16 cellular contexts compared by ENCODE assay signal in the genomic region with DNA sequence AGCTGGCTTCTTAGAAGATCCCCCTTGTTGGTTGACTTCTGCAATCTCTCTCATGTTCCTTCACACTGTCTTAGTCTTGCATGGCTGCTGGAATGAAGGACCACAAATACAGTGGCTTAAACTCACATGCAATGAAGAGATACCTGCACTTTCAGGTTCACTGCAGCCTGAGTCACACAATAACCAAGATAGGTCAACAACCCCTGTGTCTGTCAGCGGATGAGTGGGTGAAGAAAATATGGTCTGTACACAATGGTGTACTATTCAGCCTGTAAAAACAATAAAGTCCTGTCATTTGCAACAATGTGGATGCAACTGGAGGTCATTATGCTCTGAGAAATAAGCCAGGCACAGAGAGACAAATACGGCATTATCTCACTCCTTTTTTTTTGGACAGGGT.
A peak's percentile ranks its signal among the peaks of the same experiment; 100 is the strongest.
DNase-seq lines count a peak whose midpoint lies in the region; ATAC-seq lines count a peak whose summit lies in the region.
"Had no signal": no experiment of that assay in that cellular context is flagged by ENCODE, and none has a peak within 500 bp of the region (broad histone marks: within the 10 kb centered on the region; RNA-seq: fewer than 3 reads in every experiment).

No MANE protein-coding gene starts in this region.

- H3K27me3 Mint-ChIP-seq in activated naive CD4-positive, alpha-beta T cell treated with anti-CD3 and anti-CD28 coated beads, Interleukin-2, amount 50 U/mL, for 24 hours = no peaks in the 10 kb centered on the region
- H3K27me3 Mint-ChIP-seq in activated CD4-positive, alpha-beta memory T cell treated with anti-CD3 and anti-CD28 coated beads, Interleukin-2, amount 10 ng/mL, durations not matched to agents 7 days and 5 days = no peaks in the 10 kb centered on the region
- H3K27me3 Mint-ChIP-seq in central memory CD8-positive, alpha-beta T cell = no peaks in the 10 kb centered on the region
- H3K27me3 Mint-ChIP-seq: CD8-positive, alpha-beta memory T cell had no signal

- peaks cover 61% of the 10 kb centered on the region for H3K4me1 Mint-ChIP-seq in activated naive CD4-positive, alpha-beta T cell treated with anti-CD3 and anti-CD28 coated beads, Interleukin-2, amount 50 U/mL, for 24 hours
- peaks cover 69% of the 10 kb centered on the region for H3K4me1 Mint-ChIP-seq in activated CD4-positive, alpha-beta memory T cell treated with anti-CD3 and anti-CD28 coated beads, Interleukin-2, amount 10 ng/mL, durations not matched to agents 7 days and 5 days
- H3K4me1 Mint-ChIP-seq in central memory CD8-positive, alpha-beta T cell = peaks cover 71% of the 10 kb centered on the region
- peaks cover 42% of the 10 kb centered on the region for H3K4me1 Mint-ChIP-seq in stimulated activated effector memory CD8-positive, alpha-beta T cell treated with anti-CD3 and anti-CD28 coated beads, Interleukin-12 subunit alpha, Interleukin-12 subunit beta, amount 100 ng/mL, for 72 hours

- peaks cover 5% of the 10 kb centered on the region for H3K36me3 Mint-ChIP-seq in activated naive CD4-positive, alpha-beta T cell treated with anti-CD3 and anti-CD28 coated beads, Interleukin-2, amount 50 U/mL, for 24 hours
- H3K36me3 Mint-ChIP-seq in activated CD4-positive, alpha-beta memory T cell treated with anti-CD3 and anti-CD28 coated beads, Interleukin-2, amount 10 ng/mL, durations not matched to agents 7 days and 5 days (ENCODE audit: low read depth) = peaks cover 45% of the 10 kb centered on the region
- H3K36me3 Mint-ChIP-seq in central memory CD8-positive, alpha-beta T cell (ENCODE audit: insufficient read depth) = peaks cover 85% of the 10 kb centered on the region
- H3K36me3 Mint-ChIP-seq in stimulated activated effector memory CD8-positive, alpha-beta T cell treated with anti-CD3 and anti-CD28 coated beads, Interleukin-12 subunit alpha, Interleukin-12 subunit beta, amount 100 ng/mL, for 72 hours = peaks cover 73% of the 10 kb centered on the region

- no peaks in the 10 kb centered on the region for H3K36me3 ChIP-seq in neuronal stem cell (replicated peaks in 1 of 2; ENCODE audit: control insufficient read depth in 2 of 2, insufficient read depth in 2 of 2, low read length in 2 of 2)
- H3K36me3 ChIP-seq: BE2C had no signal

- H3K27ac Mint-ChIP-seq in activated naive CD4-positive, alpha-beta T cell treated with anti-CD3 and anti-CD28 coated beads, Interleukin-2, amount 50 U/mL, for 24 hours = peak overlapping the region; percentile 74
- H3K27ac Mint-ChIP-seq in activated CD4-positive, alpha-beta memory T cell treated with anti-CD3 and anti-CD28 coated beads, Interleukin-2, amount 10 ng/mL, durations not matched to agents 7 days and 5 days = peak overlapping the region; percentile 35
- H3K27ac Mint-ChIP-seq in central memory CD8-positive, alpha-beta T cell (ENCODE audit: low read depth) = peak overlapping the region; percentile 99
- peak overlapping the region; percentile 78 for H3K27ac Mint-ChIP-seq in stimulated activated effector memory CD8-positive, alpha-beta T cell treated with anti-CD3 and anti-CD28 coated beads, Interleukin-12 subunit alpha, Interleukin-12 subunit beta, amount 100 ng/mL, for 72 hours

- H2BK15ac ChIP-seq in neuronal stem cell (ENCODE audit: low read length) = no peak overlapping the region

- POLR2A ChIA-PET in activated CD4-positive, alpha-beta memory T cell treated with anti-CD3 and anti-CD28 coated beads, Interleukin-2, amount 10 ng/mL, durations not matched to agents 7 days and 5 days (lab: Charles Lee) = interaction anchor here (1.2 kb wide), 1 partner anchor 10 kb away, joined by 4 read pairs; no protein-coding TSS in a partner anchor

- no peak overlapping the region for H3K18ac ChIP-seq in neuronal stem cell (ENCODE audit: low read length)

- H3K23ac ChIP-seq in neuronal stem cell (ENCODE audit: low read depth, low read length, poor library complexity) = no peak overlapping the region

- no peaks in the 10 kb centered on the region for H3K9me3 Mint-ChIP-seq in activated naive CD4-positive, alpha-beta T cell treated with anti-CD3 and anti-CD28 coated beads, Interleukin-2, amount 50 U/mL, for 24 hours
- no peaks in the 10 kb centered on the region for H3K9me3 Mint-ChIP-seq in activated CD4-positive, alpha-beta memory T cell treated with anti-CD3 and anti-CD28 coated beads, Interleukin-2, amount 10 ng/mL, durations not matched to agents 7 days and 5 days
- H3K9me3 Mint-ChIP-seq in central memory CD8-positive, alpha-beta T cell = no peaks in the 10 kb centered on the region
- no peaks in the 10 kb centered on the region for H3K9me3 Mint-ChIP-seq in stimulated activated effector memory CD8-positive, alpha-beta T cell treated with anti-CD3 and anti-CD28 coated beads, Interleukin-12 subunit alpha, Interleukin-12 subunit beta, amount 100 ng/mL, for 72 hours
- H3K9me3 Mint-ChIP-seq: CD8-positive, alpha-beta memory T cell had no signal

- no peak overlapping the region for H3K4me3 Mint-ChIP-seq in activated naive CD4-positive, alpha-beta T cell treated with anti-CD3 and anti-CD28 coated beads, Interleukin-2, amount 50 U/mL, for 24 hours
- no peak overlapping the region for H3K4me3 Mint-ChIP-seq in activated CD4-positive, alpha-beta memory T cell treated with anti-CD3 and anti-CD28 coated beads, Interleukin-2, amount 10 ng/mL, durations not matched to agents 7 days and 5 days
- H3K4me3 Mint-ChIP-seq in central memory CD8-positive, alpha-beta T cell = peak overlapping the region; percentile 50
- no peak overlapping the region for H3K4me3 Mint-ChIP-seq in stimulated activated effector memory CD8-positive, alpha-beta T cell treated with anti-CD3 and anti-CD28 coated beads, Interleukin-12 subunit alpha, Interleukin-12 subunit beta, amount 100 ng/mL, for 72 hours

- H2AK5ac ChIP-seq in neuronal stem cell (ENCODE audit: low read depth, low read length) = no peak overlapping the region

- H2BK12ac ChIP-seq in neuronal stem cell (ENCODE audit: low read length) = no peak overlapping the region

- no peak overlapping the region for H3K14ac ChIP-seq in neuronal stem cell (ENCODE audit: low read length)

- H4K8ac ChIP-seq in neuronal stem cell (ENCODE audit: low read depth, low read length) = no peak overlapping the region

- CTCF ChIA-PET in activated CD4-positive, alpha-beta memory T cell treated with anti-CD3 and anti-CD28 coated beads, Interleukin-2, amount 10 ng/mL, durations not matched to agents 7 days and 5 days (lab: Charles Lee) = no interaction called here

- no peak for DNase-seq in activated naive CD4-positive, alpha-beta T cell treated with Interleukin-2 at 50 U/mL for 16 hours
- no peak for DNase-seq in activated CD4-positive, alpha-beta memory T cell treated with anti-CD3 and anti-CD28 coated beads, Interleukin-2, amount 10 ng/mL, durations not matched to agents 7 days and 5 days
- DNase-seq in central memory CD8-positive, alpha-beta T cell (ENCODE audit: low spot score in 2 of 2) = no peak
- no peak for DNase-seq in stimulated activated effector memory CD8-positive, alpha-beta T cell treated with anti-CD3 and anti-CD28 coated beads, Interleukin-12 subunit alpha, Interleukin-12 subunit beta, amount 100 ng/mL, for 72 hours (ENCODE audit: low spot score in 2 of 2)
- DNase-seq in neuronal stem cell (ENCODE audit: low spot score) = no peak
- DNase-seq: BE2C; CD8-positive, alpha-beta memory T cell; HCEC 1CT; Karpas-422; MM.1S; NCI-H1105; NCI-H187 treated with DMSO at 0.1 percent for 48 hours; NCI-H2171; NCI-H774 had no signal

- H3K4me3 ChIP-seq in neuronal stem cell (ENCODE audit: low read length in 2 of 2) = no peak overlapping the region

- no peak overlapping the region for H2AFZ ChIP-seq in neuronal stem cell (ENCODE audit: low read length)

- no peak overlapping the region for H4K91ac ChIP-seq in neuronal stem cell (ENCODE audit: low read depth, low read length, poor library complexity)

- no peak overlapping the region for H3K4me2 ChIP-seq in neuronal stem cell (ENCODE audit: insufficient read depth, low read length, poor library complexity, severe bottlenecking)

- H3K4ac ChIP-seq in neuronal stem cell (ENCODE audit: low read length) = no peak overlapping the region

- H2BK5ac ChIP-seq in neuronal stem cell (ENCODE audit: low read length) = no peak overlapping the region

- no peak for ATAC-seq in central memory CD8-positive, alpha-beta T cell (replicated peaks; ENCODE audit: extremely low read depth, poor library complexity, severe bottlenecking)
- ATAC-seq in stimulated activated effector memory CD8-positive, alpha-beta T cell treated with anti-CD3 and anti-CD28 coated beads, Interleukin-12 subunit alpha, Interleukin-12 subunit beta, amount 100 ng/mL, for 72 hours = peak; percentile 72
- no peak for ATAC-seq in HG03442 (IDR thresholded peaks at IDR 0.05; ENCODE audit: unreplicated experiment)

- H3K27ac ChIP-seq in neuronal stem cell (replicated peaks; ENCODE audit: low read length) = no peak overlapping the region

- no peaks in the 10 kb centered on the region for H3K9me3 ChIP-seq in neuronal stem cell (replicated peaks in 1 of 2; ENCODE audit: control insufficient read depth in 2 of 2, insufficient read depth in 1 of 2, low read depth in 1 of 2, low read length in 2 of 2)
- H3K9me3 ChIP-seq: BE2C had no signal

- H3K4me1 ChIP-seq in neuronal stem cell (ENCODE audit: control insufficient read depth in 2 of 2, insufficient read depth in 1 of 2, low read depth in 1 of 2, low read length in 2 of 2) = no peaks in the 10 kb centered on the region
- H3K4me1 ChIP-seq: BE2C had no signal

- H2BK120ac ChIP-seq in neuronal stem cell (ENCODE audit: low read depth, low read length) = no peak overlapping the region

- H3K27me3 ChIP-seq in neuronal stem cell (ENCODE audit: control insufficient read depth in 3 of 3, insufficient read depth in 3 of 3, low read depth in 1 of 3, low read length in 3 of 3) = no peaks in the 10 kb centered on the region
- H3K27me3 ChIP-seq: BE2C had no signal

- WGBS in neuronal stem cell (ENCODE audit: extremely low coverage in 2 of 2, insufficient read length in 2 of 2, insufficient replicate concordance in 1 of 2), 2 donors = no CpG with 5 or more reads among the region's 2 CpGs

- H3K79me1 ChIP-seq in neuronal stem cell (ENCODE audit: low read depth, low read length) = peaks cover 4% of the 10 kb centered on the region

- no peak overlapping the region for H3K9ac ChIP-seq in neuronal stem cell (ENCODE audit: low read depth, low read length, poor library complexity)

Comparison
In these comparisons a context has a peak if more than half of its experiments do, and no peak if none do; other contexts are left out.
1. H3K27ac Mint-ChIP-seq: peak in every context shown above with its lines; median percentile 99 in central memory CD8-positive, alpha-beta T cell; 78 in stimulated activated effector memory CD8-positive, alpha-beta T cell treated with anti-CD3 and anti-CD28 coated beads, Interleukin-12 subunit alpha, Interleukin-12 subunit beta, amount 100 ng/mL, for 72 hours; 74 in activated naive CD4-positive, alpha-beta T cell treated with anti-CD3 and anti-CD28 coated beads, Interleukin-2, amount 50 U/mL, for 24 hours; 35 in activated CD4-positive, alpha-beta memory T cell treated with anti-CD3 and anti-CD28 coated beads, Interleukin-2, amount 10 ng/mL, durations not matched to agents 7 days and 5 days.